10 cellular contexts compared by ENCODE assay signal in the genomic region with DNA sequence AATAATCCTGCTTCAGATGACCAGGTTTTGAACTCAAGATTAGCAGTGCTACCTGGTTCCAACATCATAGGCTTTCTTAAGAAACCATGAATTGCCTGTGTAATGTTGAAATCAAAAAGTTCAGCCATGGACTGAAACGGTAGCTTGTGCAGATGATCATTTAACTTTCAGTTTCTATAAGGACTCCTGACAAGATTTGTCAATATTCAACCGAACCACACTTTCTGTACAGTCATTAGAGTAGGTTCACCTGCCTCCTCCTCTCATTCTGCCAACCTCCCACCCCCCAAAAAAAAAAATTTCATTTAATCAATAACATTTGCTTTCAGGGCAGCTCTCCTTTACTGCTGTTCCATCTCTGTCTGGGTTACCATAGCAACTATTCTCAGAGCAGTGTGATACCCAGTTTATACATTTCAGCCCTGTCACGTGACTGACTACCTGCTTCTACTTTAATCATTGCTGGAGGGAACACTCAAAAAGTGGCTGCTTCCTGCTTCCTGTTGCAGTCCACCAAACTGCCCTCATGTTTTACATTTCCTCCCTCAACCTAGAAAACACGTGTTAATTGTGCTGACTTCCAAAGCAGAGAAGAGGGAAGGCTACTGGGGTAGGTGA.
DNase-seq lines count a peak whose midpoint lies in the region; ATAC-seq and TF ChIP-seq lines count a peak whose summit lies in the region.
"Had no signal": no experiment of that assay in that cellular context is flagged by ENCODE, and none has a peak within 500 bp of the region (broad histone marks: within the 10 kb centered on the region; RNA-seq: fewer than 3 reads in every experiment).

No MANE protein-coding gene starts in this region.

- intact Hi-C loops in tibial artery (cut with DNase I; ENCODE audit: low total_unique reads): no loop called here

- no peak overlapping the region for H3K4me3 ChIP-seq in tibial artery

- DNase-seq in EH (ENCODE audit: low read depth): peak; percentile 23
- DNase-seq in GM19240 (ENCODE audit: insufficient read length, low spot score): peak; percentile 7
- peak; percentile 29 for DNase-seq in NCI-H69 (lab: John Stamatoyannopoulos, UW)
- no peak for DNase-seq in tibial artery
- DNase-seq in T-helper 9 cell: no peak
- DNase-seq in NCI-H510A treated with DMSO at 0.1 percent for 48 hours (lab: John Stamatoyannopoulos, UW): no peak
- DNase-seq in NCI-H2029 (lab: John Stamatoyannopoulos, UW): no peak
- DNase-seq: activated T-cell treated with anti-CD3 and anti-CD28 coated beads, Interleukin-2, amount 50 U/mL, for 4 hours; mammary epithelial cell had no signal

- ATAC-seq in HG02943 (IDR thresholded peaks at IDR 0.05; ENCODE audit: low read depth, unreplicated experiment): peak; percentile 95
- ATAC-seq: activated T-cell treated with anti-CD3 and anti-CD28 coated beads, Interleukin-2, amount 50 U/mL, for 4 hours had no signal

- no peak for TF ChIP-seq CTCF in tibial artery (IDR thresholded peaks at IDR 0.05)

- no peak overlapping the region for H3K27ac ChIP-seq in tibial artery

- H3K9me3 ChIP-seq in tibial artery: no peaks in the 10 kb centered on the region

- H3K4me1 ChIP-seq in tibial artery: no peaks in the 10 kb centered on the region

- H3K27me3 ChIP-seq in tibial artery: no peaks in the 10 kb centered on the region

- H3K36me3 ChIP-seq in tibial artery: no peaks in the 10 kb centered on the region

Comparison
In these comparisons a context has a peak if more than half of its experiments do, and no peak if none do; other contexts are left out.
1. DNase-seq: peak in EH (single experiment), GM19240 (single experiment) and NCI-H69 (single experiment); none in tibial artery (0 of 2), T-helper 9 cell (single experiment), NCI-H510A treated with DMSO at 0.1 percent for 48 hours (single experiment) and NCI-H2029 (single experiment).